In the genomic region with DNA sequence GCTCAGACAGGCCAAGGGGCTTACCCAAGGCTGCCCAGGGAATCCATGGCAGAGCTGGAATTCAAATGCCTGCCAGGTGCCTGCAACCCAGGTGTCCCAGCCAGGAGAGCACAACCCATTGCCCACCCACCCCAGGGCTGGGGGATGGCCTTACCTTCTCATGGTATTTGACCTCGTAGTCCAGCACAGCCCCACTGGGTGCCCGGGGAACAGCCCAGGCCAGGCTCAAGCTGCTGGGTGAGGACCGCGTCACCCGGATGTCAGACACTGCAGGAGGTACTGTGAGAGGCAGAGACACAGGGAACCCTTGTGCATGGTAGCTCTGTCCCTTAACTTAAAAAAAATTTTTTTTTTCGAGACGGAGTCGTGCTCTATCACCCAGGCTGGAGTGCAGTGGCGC, we compare ENCODE assay signal across 35 cellular contexts.
"Had no signal": no experiment of that assay in that cellular context is flagged by ENCODE, and none has a peak within 500 bp of the region (broad histone marks: within the 10 kb centered on the region; RNA-seq: fewer than 3 reads in every experiment).

No MANE protein-coding gene starts in this region.

- H3K4me1 ChIP-seq: SJSA1 had no signal

- FAIRE-seq: bronchial epithelial cell had no signal

- ATAC-seq: activated CD8-positive, alpha-beta memory T cell treated with anti-CD3 and anti-CD28 coated beads, Interleukin-2, amount 10 ng/mL, durations not matched to agents 7 days and 5 days; activated naive CD8-positive, alpha-beta T cell treated with anti-CD3 and anti-CD28 coated beads, Interleukin-2, amount 50 U/mL, for 24 hours; Panc1 had no signal

- H3K9me3 ChIP-seq: SJSA1 had no signal

- H3K4me3 ChIP-seq: SJSA1 had no signal

- H3K27me3 ChIP-seq: SJSA1 had no signal

- H3K27ac ChIP-seq: SJSA1, WERI-Rb-1 had no signal

- DNase-seq: activated CD4-positive, alpha-beta memory T cell treated with anti-CD3 and anti-CD28 coated beads, Interleukin-2, amount 10 ng/mL, durations not matched to agents 7 days and 5 days; activated CD4-positive, alpha-beta T cell treated with anti-CD3 and anti-CD28 coated beads for 1 hour; activated CD4-positive, alpha-beta T cell treated with anti-CD3 and anti-CD28 coated beads for 48 hours; activated CD4-positive, CD25-positive, alpha-beta regulatory T cell; activated CD8-positive, alpha-beta memory T cell treated with anti-CD3 and anti-CD28 coated beads for 24 hours; activated CD8-positive, alpha-beta memory T cell treated with anti-CD3 and anti-CD28 coated beads, Interleukin-2, amount 10 ng/mL, durations not matched to agents 7 days and 5 days; activated CD8-positive, alpha-beta memory T cell treated with anti-CD3 and anti-CD28 coated beads, Interleukin-2, amount 50 U/mL, for 48 hours; activated effector memory CD4-positive, alpha-beta T cell treated with Interleukin-2 at 50 U/mL for 16 hours; activated naive CD4-positive, alpha-beta T cell treated with anti-CD3 and anti-CD28 coated beads, Interleukin-2, amount 10 ng/mL, durations not matched to agents 7 days and 5 days; activated naive CD8-positive, alpha-beta T cell treated with anti-CD3 and anti-CD28 coated beads, Interleukin-2, amount 50 U/mL, for 24 hours; activated T-cell treated with anti-CD3 and anti-CD28 coated beads, Interleukin-2, amount 50 U/mL, for 48 hours; anterior cingulate cortex; caudate nucleus; Kasumi-1; KG1; MM.1S; MV-4-11; NCI-H1092; NCI-H1436 treated with DMSO at 0.1 percent for 48 hours; NCI-H187; NCI-H2029 treated with DMSO at 0.1 percent for 48 hours; NCI-H2107; NCI-H2171 treated with DMSO at 0.1 percent for 48 hours; NCI-H2227 treated with DMSO at 0.1 percent for 48 hours; NCI-H446; NCI-H510A treated with DMSO at 0.1 percent for 48 hours; SHP77 treated with DMSO at 0.1 percent for 48 hours; SW 1271; T-helper 1 cell; T-helper 2 cell; T-helper 9 cell; WERI-Rb-1 had no signal

- H3K36me3 ChIP-seq: WERI-Rb-1 had no signal
